In genomic region chr16:50752481-50753235, GRCh38 we compare ENCODE assay signal across 25 cellular contexts. TPM values are rescaled to one million over a fixed set of nuclear protein-coding genes. Genes with fewer than 3 reads are reported as not detected.
DNase-seq lines count a peak whose midpoint lies in the region; ATAC-seq lines count a peak whose summit lies in the region.
"Had no signal": no experiment of that assay in that cellular context is flagged by ENCODE, and none has a peak within 500 bp of the region (broad histone marks: within the 10 kb centered on the region; RNA-seq: fewer than 3 reads in every experiment).

No MANE protein-coding gene starts in this region.

- peaks cover 51% of the 10 kb centered on the region for H3K4me1 Mint-ChIP-seq in activated CD4-positive, alpha-beta T cell treated with anti-CD3 and anti-CD28 coated beads, Interleukin-2, amount 10 ng/mL, durations not matched to agents 24 days and 14 days
- H3K4me1 Mint-ChIP-seq in CD4-positive, CD25-positive, alpha-beta regulatory T cell, result peaks cover 47 to 82% (median 67%) of the 10 kb centered on the region in 4 donors
- peaks cover 74% of the 10 kb centered on the region for H3K4me1 Mint-ChIP-seq in activated CD4-positive, alpha-beta memory T cell treated with anti-CD3 and anti-CD28 coated beads, Interleukin-2, amount 10 ng/mL, durations not matched to agents 7 days and 5 days

- peak overlapping the region; percentile 29 for H3K4me3 Mint-ChIP-seq in activated CD4-positive, alpha-beta T cell treated with anti-CD3 and anti-CD28 coated beads, Interleukin-2, amount 10 ng/mL, durations not matched to agents 24 days and 14 days
- H3K4me3 Mint-ChIP-seq in CD4-positive, CD25-positive, alpha-beta regulatory T cell, result peak overlapping the region; percentile 21 to 70 (median 45)
- H3K4me3 Mint-ChIP-seq in activated CD4-positive, alpha-beta memory T cell treated with anti-CD3 and anti-CD28 coated beads, Interleukin-2, amount 10 ng/mL, durations not matched to agents 7 days and 5 days, result peak overlapping the region; percentile 12
- H3K4me3 Mint-ChIP-seq: HFFc6 had no signal

- H3K27me3 ChIP-seq in CD4-positive, CD25-positive, alpha-beta regulatory T cell (ENCODE audit: control insufficient read depth, insufficient read depth, low read length), result no peaks in the 10 kb centered on the region
- H3K27me3 ChIP-seq: esophagus squamous epithelium, foreskin keratinocyte, heart left ventricle had no signal

- no peaks in the 10 kb centered on the region for H3K9me3 Mint-ChIP-seq in activated CD4-positive, alpha-beta T cell treated with anti-CD3 and anti-CD28 coated beads, Interleukin-2, amount 10 ng/mL, durations not matched to agents 24 days and 14 days
- H3K9me3 Mint-ChIP-seq in CD4-positive, CD25-positive, alpha-beta regulatory T cell, result no peaks in the 10 kb centered on the region
- no peaks in the 10 kb centered on the region for H3K9me3 Mint-ChIP-seq in activated CD4-positive, alpha-beta memory T cell treated with anti-CD3 and anti-CD28 coated beads, Interleukin-2, amount 10 ng/mL, durations not matched to agents 7 days and 5 days
- H3K9me3 Mint-ChIP-seq: HFFc6; stimulated activated naive CD8-positive, alpha-beta T cell treated with anti-CD3 and anti-CD28 coated beads, Interleukin-15, amount 100 ng/mL, for 72 hours had no signal

- H3K4me1 ChIP-seq in CD4-positive, CD25-positive, alpha-beta regulatory T cell (ENCODE audit: control insufficient read depth, insufficient read depth, low read length, poor library complexity, severe bottlenecking), result peaks cover 87% of the 10 kb centered on the region
- H3K4me1 ChIP-seq: foreskin keratinocyte had no signal

- H3K9me3 ChIP-seq in CD4-positive, CD25-positive, alpha-beta regulatory T cell (ENCODE audit: control insufficient read depth in 2 of 2, low read length in 2 of 2), result no peaks in the 10 kb centered on the region
- H3K9me3 ChIP-seq: esophagus squamous epithelium, heart left ventricle, thoracic aorta had no signal

- H3K27ac ChIP-seq in CD4-positive, CD25-positive, alpha-beta regulatory T cell (ENCODE audit: insufficient read depth, low read length, poor library complexity, severe bottlenecking), result peak overlapping the region; percentile 44
- peak overlapping the region; percentile 2 for H3K27ac ChIP-seq in caudate nucleus (ENCODE audit: low read depth, low read length)
- H3K27ac ChIP-seq: C4-2B, esophagus squamous epithelium, foreskin keratinocyte, heart left ventricle, thoracic aorta had no signal

- H3K27me3 Mint-ChIP-seq in activated CD4-positive, alpha-beta T cell treated with anti-CD3 and anti-CD28 coated beads, Interleukin-2, amount 10 ng/mL, durations not matched to agents 24 days and 14 days, result no peaks in the 10 kb centered on the region
- no peaks in the 10 kb centered on the region for H3K27me3 Mint-ChIP-seq in CD4-positive, CD25-positive, alpha-beta regulatory T cell
- no peaks in the 10 kb centered on the region for H3K27me3 Mint-ChIP-seq in activated CD4-positive, alpha-beta memory T cell treated with anti-CD3 and anti-CD28 coated beads, Interleukin-2, amount 10 ng/mL, durations not matched to agents 7 days and 5 days
- H3K27me3 Mint-ChIP-seq: stimulated activated naive CD8-positive, alpha-beta T cell treated with anti-CD3 and anti-CD28 coated beads, Interleukin-15, amount 100 ng/mL, for 72 hours had no signal

- intact Hi-C loops in activated CD4-positive, alpha-beta T cell treated with anti-CD3 and anti-CD28 coated beads, Interleukin-2, amount 10 ng/mL, durations not matched to agents 24 days and 14 days (cut with micrococcal nuclease), result no loop called here

- peaks cover 54% of the 10 kb centered on the region for H3K36me3 Mint-ChIP-seq in activated CD4-positive, alpha-beta T cell treated with anti-CD3 and anti-CD28 coated beads, Interleukin-2, amount 10 ng/mL, durations not matched to agents 24 days and 14 days (ENCODE audit: low read depth)
- peaks cover 47% of the 10 kb centered on the region for H3K36me3 Mint-ChIP-seq in CD4-positive, CD25-positive, alpha-beta regulatory T cell
- peaks cover 77% of the 10 kb centered on the region for H3K36me3 Mint-ChIP-seq in activated CD4-positive, alpha-beta memory T cell treated with anti-CD3 and anti-CD28 coated beads, Interleukin-2, amount 10 ng/mL, durations not matched to agents 7 days and 5 days (ENCODE audit: low read depth)

- ATAC-seq in CD4-positive, CD25-positive, alpha-beta regulatory T cell (ENCODE audit: low read depth in 2 of 2), result no peak
- ATAC-seq in HG03457 (IDR thresholded peaks at IDR 0.05; ENCODE audit: unreplicated experiment), result no peak
- ATAC-seq: foreskin keratinocyte; heart left ventricle; left ventricle myocardium superior; right cardiac atrium; stimulated activated naive CD8-positive, alpha-beta T cell treated with anti-CD3 and anti-CD28 coated beads, Interleukin-15, amount 100 ng/mL, for 72 hours had no signal

- CTCF ChIA-PET in activated CD4-positive, alpha-beta memory T cell treated with anti-CD3 and anti-CD28 coated beads, Interleukin-2, amount 10 ng/mL, durations not matched to agents 7 days and 5 days (lab: Charles Lee), result interaction anchor here (1.9 to 10.3 kb wide), 3 partner anchors 54 to 82 kb away, joined by 6 to 240 read pairs (median 55); no protein-coding TSS in a partner anchor

- H3K4me3 ChIP-seq in CD4-positive, CD25-positive, alpha-beta regulatory T cell (ENCODE audit: low read depth, low read length), result peak overlapping the region; percentile 51
- H3K4me3 ChIP-seq: esophagus squamous epithelium, heart left ventricle, smooth muscle cell, thoracic aorta had no signal

- peaks cover 76% of the 10 kb centered on the region for H3K36me3 ChIP-seq in CD4-positive, CD25-positive, alpha-beta regulatory T cell (ENCODE audit: control insufficient read depth, insufficient read depth, low read length)

- no peak for DNase-seq in activated CD4-positive, alpha-beta T cell treated with anti-CD3 and anti-CD28 coated beads, Interleukin-2, amount 10 ng/mL, durations not matched to agents 24 days and 14 days
- DNase-seq in activated CD4-positive, alpha-beta T cell treated with anti-CD3 and anti-CD28 coated beads for 48 hours, result no peak
- DNase-seq in CD4-positive, CD25-positive, alpha-beta regulatory T cell, result no peak
- no peak for DNase-seq in activated CD4-positive, alpha-beta memory T cell treated with anti-CD3 and anti-CD28 coated beads, Interleukin-2, amount 10 ng/mL, durations not matched to agents 7 days and 5 days
- DNase-seq in caudate nucleus (lab: John Stamatoyannopoulos, UW) (no peak), EL (no peak)
- DNase-seq in stimulated activated CD4-positive, alpha-beta T cell treated with anti-CD3 and anti-CD28 coated beads, Interleukin-1b, Interleukin-23, amount 100 ng/mL, for 48 hours, result no peak
- DNase-seq: activated CD4-positive, alpha-beta T cell treated with anti-CD3 and anti-CD28 coated beads, Interleukin-2, amount 50 U/mL, for 48 hours; esophagus squamous epithelium; foreskin keratinocyte; heart left ventricle; HFFc6; left ventricle myocardium superior; NCI-H2107; NCI-H748 treated with DMSO at 0.1 percent for 48 hours; right cardiac atrium; Right ventricle myocardium superior; stimulated activated naive CD8-positive, alpha-beta T cell treated with anti-CD3 and anti-CD28 coated beads, Interleukin-15, amount 100 ng/mL, for 72 hours; T1000 had no signal

- H3K27ac Mint-ChIP-seq in activated CD4-positive, alpha-beta T cell treated with anti-CD3 and anti-CD28 coated beads, Interleukin-2, amount 10 ng/mL, durations not matched to agents 24 days and 14 days, result peak overlapping the region; percentile 63
- H3K27ac Mint-ChIP-seq in CD4-positive, CD25-positive, alpha-beta regulatory T cell, result peak overlapping the region; percentile 33 to 84 (median 42)
- peak overlapping the region; percentile 36 for H3K27ac Mint-ChIP-seq in activated CD4-positive, alpha-beta memory T cell treated with anti-CD3 and anti-CD28 coated beads, Interleukin-2, amount 10 ng/mL, durations not matched to agents 7 days and 5 days
- H3K27ac Mint-ChIP-seq: HFFc6 had no signal

- POLR2A ChIA-PET in activated CD4-positive, alpha-beta memory T cell treated with anti-CD3 and anti-CD28 coated beads, Interleukin-2, amount 10 ng/mL, durations not matched to agents 7 days and 5 days (lab: Charles Lee), result interaction anchor here (0.8 to 1.6 kb wide), 3 partner anchors 71 to 86 kb away, joined by 3 to 5 read pairs (median 3); partner anchors contain the start of gene SNX20

RNA-seq across cellular contexts. Expression of gene CYLD, which starts 10.8 kb away (rescaled TPM):
- 178 TPM in 2 replicates for total RNA-seq in activated CD4-positive, alpha-beta T cell treated with anti-CD3 and anti-CD28 coated beads, Interleukin-2, amount 10 ng/mL, durations not matched to agents 24 days and 14 days
- total RNA-seq in CD4-positive, CD25-positive, alpha-beta regulatory T cell, result 425 TPM
- 100 to 1,000 TPM; 161 to 211 (median 169) TPM for polyA plus RNA-seq in CD4-positive, CD25-positive, alpha-beta regulatory T cell
- 100 to 1,000 TPM; 235 to 254 TPM for total RNA-seq in activated CD4-positive, alpha-beta memory T cell treated with anti-CD3 and anti-CD28 coated beads, Interleukin-2, amount 10 ng/mL, durations not matched to agents 7 days and 5 days

RNA-seq across cellular contexts. Expression of gene NOD2, which starts 59.3 kb away (rescaled TPM):
- 8.3 and 9.3 TPM in 2 replicates for total RNA-seq in activated CD4-positive, alpha-beta T cell treated with anti-CD3 and anti-CD28 coated beads, Interleukin-2, amount 10 ng/mL, durations not matched to agents 24 days and 14 days
- 11.7 TPM for total RNA-seq in CD4-positive, CD25-positive, alpha-beta regulatory T cell
- 1 to 10 TPM; 1.5 to 5.9 (median 3.2) TPM for polyA plus RNA-seq in CD4-positive, CD25-positive, alpha-beta regulatory T cell
- total RNA-seq in activated CD4-positive, alpha-beta memory T cell treated with anti-CD3 and anti-CD28 coated beads, Interleukin-2, amount 10 ng/mL, durations not matched to agents 7 days and 5 days, result 10 to 100 TPM; 20.8 to 24.1 TPM
- total RNA-seq: A172, HFFc6, HT-29 had no signal
- polyA plus RNA-seq: smooth muscle cell had no signal
